In the genomic region with DNA sequence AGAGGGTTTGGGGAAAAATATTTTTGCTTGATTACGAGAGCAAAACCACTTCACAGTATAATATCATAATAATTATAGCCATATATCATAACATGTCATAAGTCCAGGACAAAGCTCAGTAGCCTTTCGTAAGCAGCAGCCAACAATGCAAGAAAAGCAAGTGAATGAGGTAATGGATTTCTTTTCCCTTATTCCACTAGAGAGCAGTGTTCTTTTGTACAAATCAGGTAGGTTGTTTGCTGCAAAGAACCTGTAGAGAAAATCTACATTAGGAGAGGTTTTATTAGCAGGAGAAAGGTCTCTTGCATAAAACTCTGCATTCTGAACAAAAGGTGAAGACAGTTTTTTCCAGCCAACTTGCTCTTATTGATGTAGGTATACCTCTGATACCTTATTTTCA, we compare ENCODE assay signal across 8 cellular contexts.
DNase-seq lines count a peak whose midpoint lies in the region; ATAC-seq and TF ChIP-seq lines count a peak whose summit lies in the region.

No MANE protein-coding gene starts in this region.

- H3K4me1 ChIP-seq in neural progenitor cell, result no peaks in the 10 kb centered on the region
- no peaks in the 10 kb centered on the region for H3K4me1 ChIP-seq in naive thymus-derived CD4-positive, alpha-beta T cell (ENCODE audit: control insufficient read depth in 2 of 2, insufficient read depth in 2 of 2, low read length in 2 of 2)

- H3K4me3 ChIP-seq in cardiac fibroblast (replicated peaks in 1 of 2; ENCODE audit: low read depth in 2 of 2, low read length in 2 of 2) (no peak overlapping the region), neural progenitor cell (no peak overlapping the region)
- no peak overlapping the region for H3K4me3 ChIP-seq in naive thymus-derived CD4-positive, alpha-beta T cell (ENCODE audit: low read length)

- peaks cover 18% of the 10 kb centered on the region for H3K4me1 Mint-ChIP-seq in neural progenitor cell
- no peaks in the 10 kb centered on the region for H3K4me1 Mint-ChIP-seq in naive thymus-derived CD4-positive, alpha-beta T cell

- no peaks in the 10 kb centered on the region for H3K36me3 ChIP-seq in neural progenitor cell
- no peaks in the 10 kb centered on the region for H3K36me3 ChIP-seq in naive thymus-derived CD4-positive, alpha-beta T cell (ENCODE audit: control insufficient read depth in 2 of 3, insufficient read depth in 3 of 3, low read length in 3 of 3)

- POLR2A ChIA-PET in naive thymus-derived CD4-positive, alpha-beta T cell (lab: Charles Lee), result no interaction called here

- no peaks in the 10 kb centered on the region for H3K79me2 ChIP-seq in neural progenitor cell (ENCODE audit: low read depth)

- H2AFZ ChIP-seq in neural progenitor cell (replicated peaks), result no peak overlapping the region

- no peaks in the 10 kb centered on the region for H4K20me1 ChIP-seq in neural progenitor cell (ENCODE audit: low read depth)

- peaks cover 3% of the 10 kb centered on the region for H3K9me3 Mint-ChIP-seq in neural progenitor cell
- H3K9me3 Mint-ChIP-seq in naive thymus-derived CD4-positive, alpha-beta T cell, result peaks cover 0 to 3% (median 0%) of the 10 kb centered on the region in 11 donors

- no peak overlapping the region for H3K4me2 ChIP-seq in neural progenitor cell

- no peak overlapping the region for H3K27ac ChIP-seq in neural progenitor cell
- H3K27ac ChIP-seq in naive thymus-derived CD4-positive, alpha-beta T cell (ENCODE audit: low read depth, low read length), result no peak overlapping the region

- CTCF ChIA-PET in naive thymus-derived CD4-positive, alpha-beta T cell (lab: Charles Lee), result no interaction called here

- no peaks in the 10 kb centered on the region for H3K36me3 Mint-ChIP-seq in neural progenitor cell
- H3K36me3 Mint-ChIP-seq in naive thymus-derived CD4-positive, alpha-beta T cell, result no peaks in the 10 kb centered on the region

- DNase-seq in DMS53 treated with DMSO at 0.1 percent for 48 hours (lab: John Stamatoyannopoulos, UW; ENCODE audit: unreplicated experiment) (peak; percentile 34), NCI-H2029 (lab: John Stamatoyannopoulos, UW) (peak; percentile 23), cardiac fibroblast (ENCODE audit: low read depth in 2 of 2) (peak; percentile 59 to 65), neural progenitor cell (ENCODE audit: low spot score) (peak; percentile 40), mucosa of gallbladder (ENCODE audit: low spot score) (no peak)
- no peak for DNase-seq in naive thymus-derived CD4-positive, alpha-beta T cell
- no peak for DNase-seq in stimulated activated CD8-positive, alpha-beta memory T cell treated with anti-CD3 and anti-CD28 coated beads, Interleukin-4, amount 100 ng/mL, for 48 hours

- peaks cover 3% of the 10 kb centered on the region for H3K27me3 Mint-ChIP-seq in neural progenitor cell (ENCODE audit: insufficient read depth, low read depth)
- no peaks in the 10 kb centered on the region for H3K27me3 Mint-ChIP-seq in naive thymus-derived CD4-positive, alpha-beta T cell

- no peaks in the 10 kb centered on the region for H3F3A ChIP-seq in neural progenitor cell (ENCODE audit: low read depth)

- no peak for ATAC-seq in naive thymus-derived CD4-positive, alpha-beta T cell
- ATAC-seq in GM18867 (IDR thresholded peaks at IDR 0.05; ENCODE audit: unreplicated experiment), result no peak

- no peaks in the 10 kb centered on the region for H3K9me3 ChIP-seq in neural progenitor cell (ENCODE audit: low read depth)
- H3K9me3 ChIP-seq in naive thymus-derived CD4-positive, alpha-beta T cell (ENCODE audit: control insufficient read depth in 2 of 3, low read length in 3 of 3), result no peaks in the 10 kb centered on the region

- TF ChIP-seq CTCF in cardiac fibroblast (IDR thresholded peaks at IDR 0.05; ENCODE audit: low read depth, low read length) (peak; percentile 36), neural progenitor cell (IDR thresholded peaks at IDR 0.05) (peak; percentile 68)

- intact Hi-C loops in naive thymus-derived CD4-positive, alpha-beta T cell (cut with micrococcal nuclease), result no loop called here

- no peak overlapping the region for H3K9ac ChIP-seq in neural progenitor cell

- H3K27ac Mint-ChIP-seq in neural progenitor cell, result no peak overlapping the region
- no peak overlapping the region for H3K27ac Mint-ChIP-seq in naive thymus-derived CD4-positive, alpha-beta T cell

- no peaks in the 10 kb centered on the region for H3K27me3 ChIP-seq in neural progenitor cell
- no peaks in the 10 kb centered on the region for H3K27me3 ChIP-seq in naive thymus-derived CD4-positive, alpha-beta T cell (ENCODE audit: control insufficient read depth in 2 of 2, insufficient read depth in 2 of 2, low read length in 2 of 2)

- H3K4me3 Mint-ChIP-seq in neural progenitor cell, result no peak overlapping the region
- no peak overlapping the region for H3K4me3 Mint-ChIP-seq in naive thymus-derived CD4-positive, alpha-beta T cell

Comparison
In these comparisons a context has a peak if more than half of its experiments do, and no peak if none do; other contexts are left out.
1. DNase-seq: peak in DMS53 treated with DMSO at 0.1 percent for 48 hours (single experiment), NCI-H2029 (single experiment), cardiac fibroblast (2 of 2) and neural progenitor cell (single experiment); none in naive thymus-derived CD4-positive, alpha-beta T cell (0 of 9), mucosa of gallbladder (single experiment) and stimulated activated CD8-positive, alpha-beta memory T cell treated with anti-CD3 and anti-CD28 coated beads, Interleukin-4, amount 100 ng/mL, for 48 hours (single experiment).